18 cellular contexts compared by ENCODE assay signal in genomic region chr12:51974646-51975045, GRCh38. TPM values are rescaled to one million over a fixed set of nuclear protein-coding genes. Genes with fewer than 3 reads are reported as not detected.
DNase-seq lines count a peak whose midpoint lies in the region; ATAC-seq, FAIRE-seq and TF ChIP-seq lines count a peak whose summit lies in the region.
"Had no signal": no experiment of that assay in that cellular context is flagged by ENCODE, and none has a peak within 500 bp of the region (broad histone marks: within the 10 kb centered on the region; RNA-seq: fewer than 3 reads in every experiment).

No MANE protein-coding gene starts in this region.

- CTCF ChIA-PET in WTC11 (lab: Charles Lee), result interaction anchor here (0.8 to 1.9 kb wide), 8 partner anchors 9 to 146 kb away, joined by 3 to 8 read pairs (median 3); no protein-coding TSS in a partner anchor
- CTCF ChIA-PET in endothelial cell of umbilical vein (lab: Charles Lee), result interaction anchor here (0.7 to 5.7 kb wide), 8 partner anchors 18 to 83 kb away, joined by 3 to 39 read pairs (median 4); no protein-coding TSS in a partner anchor

- TF ChIP-seq POLR2A in endothelial cell of umbilical vein (IDR thresholded peaks at IDR 0.05; ENCODE audit: low read depth, low read length), result no peak

- H3K9me1 ChIP-seq in endothelial cell of umbilical vein (replicated peaks; ENCODE audit: control insufficient read depth, extremely low read depth, insufficient read depth, low read length), result no peaks in the 10 kb centered on the region

- H3K4me3 Mint-ChIP-seq in stimulated activated naive CD8-positive, alpha-beta T cell treated with anti-CD3 and anti-CD28 coated beads, Interleukin-15, Interleukin-2, amounts not matched to agents 100 ng/mL and 50 ng/mL, for 24 hours, result peak overlapping the region; percentile 14
- no peak overlapping the region for H3K4me3 Mint-ChIP-seq in WTC11
- peak overlapping the region; percentile 19 for H3K4me3 Mint-ChIP-seq in stimulated activated effector memory CD8-positive, alpha-beta T cell treated with anti-CD3 and anti-CD28 coated beads, Interleukin-12 subunit alpha, Interleukin-12 subunit beta, amount 100 ng/mL, for 72 hours

- no peak overlapping the region for H2AFZ ChIP-seq in endothelial cell of umbilical vein (ENCODE audit: low read depth, low read length)
- H2AFZ ChIP-seq: parathyroid adenoma had no signal

- H3K4me1 Mint-ChIP-seq in stimulated activated naive CD8-positive, alpha-beta T cell treated with anti-CD3 and anti-CD28 coated beads, Interleukin-15, Interleukin-2, amounts not matched to agents 100 ng/mL and 50 ng/mL, for 24 hours (ENCODE audit: low read depth), result peaks cover 77% of the 10 kb centered on the region
- peaks cover 31% of the 10 kb centered on the region for H3K4me1 Mint-ChIP-seq in WTC11
- H3K4me1 Mint-ChIP-seq in stimulated activated effector memory CD8-positive, alpha-beta T cell treated with anti-CD3 and anti-CD28 coated beads, Interleukin-12 subunit alpha, Interleukin-12 subunit beta, amount 100 ng/mL, for 72 hours, result peaks cover 76% of the 10 kb centered on the region

- no peaks in the 10 kb centered on the region for H3K27me3 Mint-ChIP-seq in stimulated activated naive CD8-positive, alpha-beta T cell treated with anti-CD3 and anti-CD28 coated beads, Interleukin-15, Interleukin-2, amounts not matched to agents 100 ng/mL and 50 ng/mL, for 24 hours
- no peaks in the 10 kb centered on the region for H3K27me3 Mint-ChIP-seq in WTC11 (ENCODE audit: low read depth)

- H3K4me3 ChIP-seq in endothelial cell of umbilical vein (replicated peaks in 1 of 3; ENCODE audit: insufficient read depth in 1 of 3, low read depth in 1 of 3, low read length in 3 of 3) (no peak overlapping the region), right atrium auricular region (no peak overlapping the region)
- H3K4me3 ChIP-seq: vagina had no signal

- dilution Hi-C loops in endothelial cell of umbilical vein (cut with MboI; ENCODE audit: extremely low pct_ligation_motif_present, low sequenced_read_pairs), result no loop called here

- peak overlapping the region; percentile 98 for H3K27ac ChIP-seq in endothelial cell of umbilical vein (ENCODE audit: insufficient read depth, low read depth, low read length)
- no peak overlapping the region for H3K27ac ChIP-seq in foreskin keratinocyte
- H3K27ac ChIP-seq in right atrium auricular region, result no peak overlapping the region
- H3K27ac ChIP-seq: vagina had no signal

- TF ChIP-seq CTCF in WTC11 (IDR thresholded peaks at IDR 0.05), result no peak
- no peak for TF ChIP-seq CTCF in endothelial cell of umbilical vein (IDR thresholded peaks at IDR 0.05; ENCODE audit: extremely low read depth in 1 of 2, insufficient read depth in 1 of 2, low read depth in 1 of 2, low read length in 2 of 2)
- no peak for TF ChIP-seq CTCF in foreskin keratinocyte (conservative IDR thresholded peaks at IDR 0.05)
- TF ChIP-seq CTCF in right atrium auricular region (IDR thresholded peaks at IDR 0.05), result no peak

- no peak overlapping the region for H3K9ac ChIP-seq in endothelial cell of umbilical vein (replicated peaks; ENCODE audit: extremely low read depth, insufficient read depth, low read length)
- H3K9ac ChIP-seq: parathyroid adenoma had no signal

- H3K27me3 ChIP-seq in endothelial cell of umbilical vein (ENCODE audit: control insufficient read depth in 2 of 2, insufficient read depth in 2 of 2, low read length in 2 of 2) (no peaks in the 10 kb centered on the region), foreskin keratinocyte (no peaks in the 10 kb centered on the region), right atrium auricular region (no peaks in the 10 kb centered on the region)
- H3K27me3 ChIP-seq: vagina had no signal

- FAIRE-seq in endothelial cell of umbilical vein (lab: Jason Lieb, UNC), result no peak
- FAIRE-seq: H54, keratinocyte, small intestine had no signal

- intact Hi-C loops in endothelial cell of umbilical vein (cut with micrococcal nuclease), result no loop called here

- DNase-seq in stimulated activated naive CD8-positive, alpha-beta T cell treated with anti-CD3 and anti-CD28 coated beads, Interleukin-15, Interleukin-2, amounts not matched to agents 100 U/mL and 50 U/mL, for 24 hours, result no peak
- DNase-seq in WTC11 (ENCODE audit: low spot score) (no peak), endothelial cell of umbilical vein (ENCODE audit: low read depth, low spot score) (peak; percentile 50), Ammon's horn (ENCODE audit: low spot score) (no peak), foreskin keratinocyte (no peak), right atrium auricular region (ENCODE audit: low spot score) (no peak)
- no peak for DNase-seq in stimulated activated effector memory CD8-positive, alpha-beta T cell treated with anti-CD3 and anti-CD28 coated beads, Interleukin-12 subunit alpha, Interleukin-12 subunit beta, amount 100 ng/mL, for 72 hours (ENCODE audit: low spot score in 2 of 2)
- DNase-seq: AML-193, amygdala, DMS79, midbrain, small intestine had no signal

- no TSS peak for BruUV-seq in endothelial cell of umbilical vein (replicated peaks; lab: Mats Ljungman, UMichigan)

- no peaks in the 10 kb centered on the region for H3K9me3 Mint-ChIP-seq in stimulated activated naive CD8-positive, alpha-beta T cell treated with anti-CD3 and anti-CD28 coated beads, Interleukin-15, Interleukin-2, amounts not matched to agents 100 ng/mL and 50 ng/mL, for 24 hours
- H3K9me3 Mint-ChIP-seq in WTC11, result no peaks in the 10 kb centered on the region
- H3K9me3 Mint-ChIP-seq in stimulated activated effector memory CD8-positive, alpha-beta T cell treated with anti-CD3 and anti-CD28 coated beads, Interleukin-12 subunit alpha, Interleukin-12 subunit beta, amount 100 ng/mL, for 72 hours, result no peaks in the 10 kb centered on the region

- no peaks in the 10 kb centered on the region for H4K20me1 ChIP-seq in endothelial cell of umbilical vein (replicated peaks; ENCODE audit: control insufficient read depth, extremely low read depth, insufficient read depth, low read length)

- H3K4me1 ChIP-seq in endothelial cell of umbilical vein (ENCODE audit: control insufficient read depth, extremely low read depth, insufficient read depth, low read length) (peaks cover 78% of the 10 kb centered on the region), foreskin keratinocyte (peaks cover 34% of the 10 kb centered on the region), right atrium auricular region (peaks cover 6 to 29% of the 10 kb centered on the region in 2 donors)

- H3K36me3 ChIP-seq in endothelial cell of umbilical vein (ENCODE audit: control insufficient read depth in 2 of 2, extremely low read depth in 1 of 2, insufficient read depth in 2 of 2, low read length in 2 of 2) (peaks cover 6 to 9% of the 10 kb centered on the region in 2 experiments), right atrium auricular region (peaks cover 27% of the 10 kb centered on the region)

- H3K36me3 Mint-ChIP-seq in stimulated activated naive CD8-positive, alpha-beta T cell treated with anti-CD3 and anti-CD28 coated beads, Interleukin-15, Interleukin-2, amounts not matched to agents 100 ng/mL and 50 ng/mL, for 24 hours (ENCODE audit: low read depth), result peaks cover 20% of the 10 kb centered on the region
- H3K36me3 Mint-ChIP-seq in WTC11, result peaks cover 29% of the 10 kb centered on the region
- peaks cover 41% of the 10 kb centered on the region for H3K36me3 Mint-ChIP-seq in stimulated activated effector memory CD8-positive, alpha-beta T cell treated with anti-CD3 and anti-CD28 coated beads, Interleukin-12 subunit alpha, Interleukin-12 subunit beta, amount 100 ng/mL, for 72 hours

- H3K4me2 ChIP-seq in endothelial cell of umbilical vein (ENCODE audit: insufficient read depth, low read length), result peak overlapping the region; percentile 62

- ATAC-seq in stimulated activated naive CD8-positive, alpha-beta T cell treated with anti-CD3 and anti-CD28 coated beads, Interleukin-15, Interleukin-2, amounts not matched to agents 100 U/mL and 50 U/mL, for 24 hours, result no peak
- ATAC-seq in WTC11 (no peak), foreskin keratinocyte (no peak)
- ATAC-seq in stimulated activated effector memory CD8-positive, alpha-beta T cell treated with anti-CD3 and anti-CD28 coated beads, Interleukin-12 subunit alpha, Interleukin-12 subunit beta, amount 100 ng/mL, for 72 hours, result no peak

- H3K27ac Mint-ChIP-seq in stimulated activated naive CD8-positive, alpha-beta T cell treated with anti-CD3 and anti-CD28 coated beads, Interleukin-15, Interleukin-2, amounts not matched to agents 100 ng/mL and 50 ng/mL, for 24 hours, result no peak overlapping the region
- H3K27ac Mint-ChIP-seq in WTC11, result no peak overlapping the region
- H3K27ac Mint-ChIP-seq in stimulated activated effector memory CD8-positive, alpha-beta T cell treated with anti-CD3 and anti-CD28 coated beads, Interleukin-12 subunit alpha, Interleukin-12 subunit beta, amount 100 ng/mL, for 72 hours, result no peak overlapping the region

- H3K9me3 ChIP-seq in endothelial cell of umbilical vein (replicated peaks; ENCODE audit: control insufficient read depth, insufficient read depth, low read length) (no peaks in the 10 kb centered on the region), right atrium auricular region (no peaks in the 10 kb centered on the region)
- H3K9me3 ChIP-seq: vagina had no signal

- peaks cover 43% of the 10 kb centered on the region for H3K79me2 ChIP-seq in endothelial cell of umbilical vein (ENCODE audit: control insufficient read depth, insufficient read depth, low read length)

- POLR2A ChIA-PET in WTC11 (lab: Charles Lee), result interaction anchor here (0.7 kb wide), 1 partner anchor 9 kb away, joined by 3 read pairs; no protein-coding TSS in a partner anchor
- POLR2A ChIA-PET in endothelial cell of umbilical vein (lab: Charles Lee), result interaction anchor here (1.2 kb wide), 1 partner anchor 32 kb away, joined by 3 read pairs; the partner anchor contains the start of gene TAMALIN

RNA-seq across cellular contexts. Expression of gene ACVR1B, which starts 23.1 kb away (rescaled TPM):
- total RNA-seq in WTC11 (2021) (20.9 to 24.1 TPM (median 22.3 TPM) in 3 replicates), endothelial cell of umbilical vein (25.4 and 33.7 TPM in 2 replicates), foreskin keratinocyte (14.0 and 14.3 TPM in 2 replicates), right atrium auricular region (10 to 100 TPM in 1 of 2 donors, 1 to 10 TPM in 1; 8.2 to 12.5 TPM)
- polyA plus RNA-seq in endothelial cell of umbilical vein (25.5 and 29.0 TPM in 2 replicates), foreskin keratinocyte (7.3 and 7.4 TPM in 2 replicates)
- polyA plus RNA-seq in endothelial cell of umbilical vein (2011; cell fraction: cytosol; rRNA removed), result 23.9 and 24.1 TPM in 2 replicates
- 43.8 and 45.3 TPM in 2 replicates for polyA plus RNA-seq in endothelial cell of umbilical vein (2011; cell fraction: nucleus; rRNA removed)
- 21.7 and 26.2 TPM in 2 replicates for polyA plus RNA-seq in endothelial cell of umbilical vein (2012)
- polyA minus RNA-seq in endothelial cell of umbilical vein, result 54.5 and 58.3 TPM in 2 replicates
- 7.4 TPM for polyA minus RNA-seq in endothelial cell of umbilical vein (2011; cell fraction: cytosol; rRNA and poly(A)+ RNA removed)
- polyA minus RNA-seq in endothelial cell of umbilical vein (2011; cell fraction: nucleus; rRNA and poly(A)+ RNA removed), result 24.5 and 28.9 TPM in 2 replicates

RNA-seq across cellular contexts. Expression of gene TAMALIN, which starts 32.1 kb away (rescaled TPM):
- total RNA-seq in WTC11 (2021), result 5.5 to 7.1 TPM (median 6.1 TPM) in 3 replicates
- 87.5 and 88.4 TPM in 2 replicates for total RNA-seq in endothelial cell of umbilical vein
- 50.0 and 53.3 TPM in 2 replicates for polyA plus RNA-seq in endothelial cell of umbilical vein
- polyA plus RNA-seq in endothelial cell of umbilical vein (2011; cell fraction: cytosol; rRNA removed), result 42.2 and 64.7 TPM in 2 replicates
- 85.1 and 86.5 TPM in 2 replicates for polyA plus RNA-seq in endothelial cell of umbilical vein (2011; cell fraction: nucleus; rRNA removed)
- 68.4 and 77.9 TPM in 2 replicates for polyA plus RNA-seq in endothelial cell of umbilical vein (2012)
- polyA minus RNA-seq in endothelial cell of umbilical vein, result 42.6 and 64.3 TPM in 2 replicates
- polyA minus RNA-seq in endothelial cell of umbilical vein (2011; cell fraction: cytosol; rRNA and poly(A)+ RNA removed), result 0.51 TPM
- 27.5 and 38.0 TPM in 2 replicates for polyA minus RNA-seq in endothelial cell of umbilical vein (2011; cell fraction: nucleus; rRNA and poly(A)+ RNA removed)
- 0.11 and 0.44 TPM in 2 replicates for total RNA-seq in foreskin keratinocyte
- 0.12 and 0.15 TPM in 2 replicates for polyA plus RNA-seq in foreskin keratinocyte
- 10 to 100 TPM; 17.6 to 23.2 TPM for total RNA-seq in right atrium auricular region
- total RNA-seq: NCI-H460 had no signal
